In the genomic region with DNA sequence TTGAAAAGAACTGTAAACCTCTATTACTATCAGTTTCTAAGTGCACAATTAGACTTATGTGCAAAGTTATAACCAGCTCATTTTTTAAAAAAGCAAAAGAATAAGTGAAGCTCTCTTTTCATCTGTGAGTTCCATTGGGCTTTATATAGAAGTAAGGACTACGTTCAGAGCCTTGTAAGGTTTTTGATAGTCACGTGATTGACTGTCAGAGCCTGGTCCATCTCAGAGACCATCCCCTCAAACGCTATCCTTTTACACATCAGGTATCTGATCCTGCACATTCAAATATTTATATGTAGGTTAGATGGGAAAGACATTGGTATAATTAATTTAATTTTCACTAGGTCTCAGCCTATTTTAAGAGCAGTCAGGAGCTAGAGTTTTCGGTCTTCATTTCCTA, we compare ENCODE assay signal across 10 cellular contexts.
A peak's percentile ranks its signal among the peaks of the same experiment; 100 is the strongest.
DNase-seq lines count a peak whose midpoint lies in the region; ATAC-seq and TF ChIP-seq lines count a peak whose summit lies in the region.
"Had no signal": no experiment of that assay in that cellular context is flagged by ENCODE, and none has a peak within 500 bp of the region (broad histone marks: within the 10 kb centered on the region; RNA-seq: fewer than 3 reads in every experiment).

No MANE protein-coding gene starts in this region.

- CTCF ChIA-PET in activated CD4-positive, alpha-beta memory T cell treated with anti-CD3 and anti-CD28 coated beads for 36 hours (lab: Charles Lee): interaction anchor here (0.6 to 3.9 kb wide), 18 partner anchors 10 to 283 kb away, joined by 3 to 21 read pairs (median 4); no protein-coding TSS in a partner anchor

- peaks cover 33% of the 10 kb centered on the region for H3K4me1 ChIP-seq in effector memory CD4-positive, alpha-beta T cell (ENCODE audit: control insufficient read depth, insufficient read depth, low read length, poor library complexity, severe bottlenecking)
- no peaks in the 10 kb centered on the region for H3K4me1 ChIP-seq in gastrocnemius medialis

- H3K4me3 Mint-ChIP-seq in activated T-cell treated with anti-CD3 and anti-CD28 coated beads, Interleukin-2, amount 50 U/mL, for 72 hours: peak overlapping the region; percentile 77 to 85
- H3K4me3 Mint-ChIP-seq in activated CD4-positive, alpha-beta memory T cell treated with anti-CD3 and anti-CD28 coated beads for 36 hours: peak overlapping the region; percentile 79
- peak overlapping the region; percentile 69 for H3K4me3 Mint-ChIP-seq in stimulated activated effector memory CD8-positive, alpha-beta T cell treated with anti-CD3 and anti-CD28 coated beads, Interleukin-12 subunit alpha, Interleukin-12 subunit beta, amount 100 ng/mL, for 72 hours

- intact Hi-C loops in activated CD4-positive, alpha-beta memory T cell treated with anti-CD3 and anti-CD28 coated beads for 36 hours (cut with micrococcal nuclease): loop anchor here (1.0 to 10.0 kb wide), 14 partner anchors 8 to 946 kb away; a partner anchor contains a TSS
- intact Hi-C loops in gastrocnemius medialis (cut with DNase I; ENCODE audit: low total_unique reads): loop anchor here (10.0 kb wide), 1 partner anchor 442 kb away; no protein-coding TSS in a partner anchor

- H3K4me1 Mint-ChIP-seq in activated T-cell treated with anti-CD3 and anti-CD28 coated beads, Interleukin-2, amount 50 U/mL, for 72 hours (ENCODE audit: low read depth): peaks cover 87% of the 10 kb centered on the region
- H3K4me1 Mint-ChIP-seq in activated CD4-positive, alpha-beta memory T cell treated with anti-CD3 and anti-CD28 coated beads for 36 hours (ENCODE audit: low read depth): peaks cover 52% of the 10 kb centered on the region
- peaks cover 20% of the 10 kb centered on the region for H3K4me1 Mint-ChIP-seq in stimulated activated effector memory CD8-positive, alpha-beta T cell treated with anti-CD3 and anti-CD28 coated beads, Interleukin-12 subunit alpha, Interleukin-12 subunit beta, amount 100 ng/mL, for 72 hours

- DNase-seq in activated T-cell treated with anti-CD3 and anti-CD28 coated beads, Interleukin-2, amount 50 U/mL, for 72 hours: no peak
- DNase-seq in activated T-cell treated with anti-CD3 and anti-CD28 coated beads for 4 hours (no peak), NCI-H524 treated with DMSO at 0.1 percent for 48 hours (lab: John Stamatoyannopoulos, UW) (no peak), gastrocnemius medialis (no peak)
- DNase-seq in activated CD4-positive, alpha-beta memory T cell treated with anti-CD3 and anti-CD28 coated beads for 36 hours: no peak
- DNase-seq in effector memory CD4-positive, alpha-beta T cell: no peak
- DNase-seq in stimulated activated effector memory CD8-positive, alpha-beta T cell treated with anti-CD3 and anti-CD28 coated beads, Interleukin-12 subunit alpha, Interleukin-12 subunit beta, amount 100 ng/mL, for 72 hours (ENCODE audit: low spot score in 2 of 2): no peak
- DNase-seq: NCI-H748 treated with DMSO at 0.1 percent for 48 hours had no signal

- H3K9me3 ChIP-seq in effector memory CD4-positive, alpha-beta T cell (ENCODE audit: control insufficient read depth, low read length): no peaks in the 10 kb centered on the region
- no peaks in the 10 kb centered on the region for H3K9me3 ChIP-seq in gastrocnemius medialis

- peaks cover 6 to 17% of the 10 kb centered on the region in 2 donors for H3K36me3 Mint-ChIP-seq in activated T-cell treated with anti-CD3 and anti-CD28 coated beads, Interleukin-2, amount 50 U/mL, for 72 hours (ENCODE audit: insufficient read depth in 2 of 2)
- H3K36me3 Mint-ChIP-seq in activated CD4-positive, alpha-beta memory T cell treated with anti-CD3 and anti-CD28 coated beads for 36 hours: peaks cover 48% of the 10 kb centered on the region
- peaks cover 6% of the 10 kb centered on the region for H3K36me3 Mint-ChIP-seq in stimulated activated effector memory CD8-positive, alpha-beta T cell treated with anti-CD3 and anti-CD28 coated beads, Interleukin-12 subunit alpha, Interleukin-12 subunit beta, amount 100 ng/mL, for 72 hours

- POLR2A ChIA-PET in activated CD4-positive, alpha-beta memory T cell treated with anti-CD3 and anti-CD28 coated beads for 36 hours (lab: Charles Lee): interaction anchor here (0.7 to 6.0 kb wide), 24 partner anchors 9 to 302 kb away, joined by 3 to 116 read pairs (median 4); a partner anchor contains a TSS

- H3K4me3 ChIP-seq in effector memory CD4-positive, alpha-beta T cell (ENCODE audit: insufficient read depth, low read depth, low read length, poor library complexity, severe bottlenecking): peak overlapping the region; percentile 54
- H3K4me3 ChIP-seq in gastrocnemius medialis: no peak overlapping the region

- peak overlapping the region; percentile 75 for H3K27ac ChIP-seq in effector memory CD4-positive, alpha-beta T cell (ENCODE audit: insufficient read depth, low read length, poor library complexity, severe bottlenecking)
- no peak overlapping the region for H3K27ac ChIP-seq in gastrocnemius medialis

- no peaks in the 10 kb centered on the region for H3K36me3 ChIP-seq in effector memory CD4-positive, alpha-beta T cell (ENCODE audit: control insufficient read depth, insufficient read depth, low read length)
- no peaks in the 10 kb centered on the region for H3K36me3 ChIP-seq in gastrocnemius medialis

- peak overlapping the region; percentile 97 for H3K27ac Mint-ChIP-seq in activated T-cell treated with anti-CD3 and anti-CD28 coated beads, Interleukin-2, amount 50 U/mL, for 72 hours
- H3K27ac Mint-ChIP-seq in activated CD4-positive, alpha-beta memory T cell treated with anti-CD3 and anti-CD28 coated beads for 36 hours: peak overlapping the region; percentile 94
- peak overlapping the region; percentile 80 for H3K27ac Mint-ChIP-seq in stimulated activated effector memory CD8-positive, alpha-beta T cell treated with anti-CD3 and anti-CD28 coated beads, Interleukin-12 subunit alpha, Interleukin-12 subunit beta, amount 100 ng/mL, for 72 hours

- TF ChIP-seq CTCF in gastrocnemius medialis (IDR thresholded peaks at IDR 0.05 in 4 of 5, conservative IDR thresholded peaks at IDR 0.05 in 1 of 5): no peak

- TF ChIP-seq POLR2A in gastrocnemius medialis (IDR thresholded peaks at IDR 0.05): no peak

- peak; percentile 40 to 41 for ATAC-seq in activated T-cell treated with anti-CD3 and anti-CD28 coated beads, Interleukin-2, amount 50 U/mL, for 72 hours (replicated peaks in 1 of 2)
- ATAC-seq in stimulated activated effector memory CD8-positive, alpha-beta T cell treated with anti-CD3 and anti-CD28 coated beads, Interleukin-12 subunit alpha, Interleukin-12 subunit beta, amount 100 ng/mL, for 72 hours: peak; percentile 39
- ATAC-seq in GM19397 (IDR thresholded peaks at IDR 0.05; ENCODE audit: unreplicated experiment) (no peak), gastrocnemius medialis (no peak)
- ATAC-seq: left lobe of liver had no signal

- H3K9me3 Mint-ChIP-seq in activated T-cell treated with anti-CD3 and anti-CD28 coated beads, Interleukin-2, amount 50 U/mL, for 72 hours: peaks cover 0 to 2% of the 10 kb centered on the region in 2 donors
- no peaks in the 10 kb centered on the region for H3K9me3 Mint-ChIP-seq in activated CD4-positive, alpha-beta memory T cell treated with anti-CD3 and anti-CD28 coated beads for 36 hours
- no peaks in the 10 kb centered on the region for H3K9me3 Mint-ChIP-seq in stimulated activated effector memory CD8-positive, alpha-beta T cell treated with anti-CD3 and anti-CD28 coated beads, Interleukin-12 subunit alpha, Interleukin-12 subunit beta, amount 100 ng/mL, for 72 hours

- in situ Hi-C loops in gastrocnemius medialis (cut with MboI; ENCODE audit: low sequenced_read_pairs in 4 of 4): no loop called here

- H3K27me3 Mint-ChIP-seq in activated T-cell treated with anti-CD3 and anti-CD28 coated beads, Interleukin-2, amount 50 U/mL, for 72 hours (ENCODE audit: low read depth): no peaks in the 10 kb centered on the region
- no peaks in the 10 kb centered on the region for H3K27me3 Mint-ChIP-seq in activated CD4-positive, alpha-beta memory T cell treated with anti-CD3 and anti-CD28 coated beads for 36 hours

- H3K27me3 ChIP-seq in effector memory CD4-positive, alpha-beta T cell (replicated peaks; ENCODE audit: control insufficient read depth, insufficient read depth, low read length, poor library complexity, severe bottlenecking): no peaks in the 10 kb centered on the region
- H3K27me3 ChIP-seq in gastrocnemius medialis: no peaks in the 10 kb centered on the region

Comparison
In these comparisons a context has a peak if more than half of its experiments do, and no peak if none do; other contexts are left out.
1. ATAC-seq: peak in activated T-cell treated with anti-CD3 and anti-CD28 coated beads, Interleukin-2, amount 50 U/mL, for 72 hours (2 of 2) and stimulated activated effector memory CD8-positive, alpha-beta T cell treated with anti-CD3 and anti-CD28 coated beads, Interleukin-12 subunit alpha, Interleukin-12 subunit beta, amount 100 ng/mL, for 72 hours (single experiment); none in GM19397 (single experiment) and gastrocnemius medialis (0 of 2).
2. Peak in every context shown above with its lines, with median percentiles within 50 percentile points of each other: H3K27ac Mint-ChIP-seq and H3K4me3 Mint-ChIP-seq.